In the genomic region with DNA sequence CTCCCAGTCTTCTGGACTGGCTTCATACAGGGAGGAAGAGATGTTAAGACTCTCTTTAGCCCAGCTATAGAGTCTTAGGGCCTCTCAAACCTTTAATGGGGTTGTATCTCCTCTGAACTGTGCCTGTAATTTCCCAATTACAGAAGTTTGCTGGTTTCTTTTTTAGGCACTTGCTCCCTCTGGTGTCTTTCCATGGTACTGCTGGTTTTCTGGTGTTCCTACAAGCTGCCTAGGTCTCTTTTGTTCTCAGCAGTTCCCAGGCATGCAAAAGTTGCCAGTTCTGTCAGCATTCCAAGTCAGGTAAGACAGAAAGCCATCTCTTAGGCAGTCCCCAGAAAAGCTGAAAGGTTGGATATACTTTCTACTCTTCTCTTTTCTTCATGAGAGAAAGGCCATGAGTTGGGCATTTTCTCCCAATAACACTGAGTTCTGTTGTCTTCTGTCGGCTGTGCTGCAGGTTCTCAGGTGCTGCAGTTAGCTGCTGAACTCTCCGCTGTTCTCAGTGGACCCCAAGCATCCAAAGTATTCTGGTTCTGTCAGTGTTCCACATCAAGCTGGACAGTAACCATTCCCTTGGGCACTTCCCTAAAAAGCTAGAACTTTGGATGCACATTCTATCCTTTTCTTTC, we compare ENCODE assay signal across 9 cellular contexts. TPM values are rescaled to one million over a fixed set of nuclear protein-coding genes. Genes with fewer than 3 reads are reported as not detected.
DNase-seq lines count a peak whose midpoint lies in the region; ATAC-seq and TF ChIP-seq lines count a peak whose summit lies in the region.
"Had no signal": no experiment of that assay in that cellular context is flagged by ENCODE, and none has a peak within 500 bp of the region (broad histone marks: within the 10 kb centered on the region; RNA-seq: fewer than 3 reads in every experiment).

No MANE protein-coding gene starts in this region.

- H2AFZ ChIP-seq in OCI-LY7 (ENCODE audit: low read length): no peak overlapping the region

- no TSS peak for BruUV-seq in OCI-LY7 (replicated peaks; lab: Mats Ljungman, UMichigan)

- no peak overlapping the region for H3K4me2 ChIP-seq in OCI-LY7 (ENCODE audit: low read length)

- peak; percentile 64 for ATAC-seq in HG03280 (IDR thresholded peaks at IDR 0.05; ENCODE audit: unreplicated experiment)
- ATAC-seq in HG02981 (IDR thresholded peaks at IDR 0.05; ENCODE audit: unreplicated experiment): no peak

- DNase-seq in NCI-H1092 treated with DMSO at 0.1 percent for 48 hours (lab: John Stamatoyannopoulos, UW): peak; percentile 37
- DNase-seq in NCI-H1092 (lab: John Stamatoyannopoulos, UW): no peak
- DNase-seq in OCI-LY7 (ENCODE audit: low spot score): peak; percentile 55
- DNase-seq in activated naive CD4-positive, alpha-beta T cell treated with anti-CD3 and anti-CD28 coated beads, Interleukin-2, amount 10 ng/mL, durations not matched to agents 7 days and 5 days: peak; percentile 66
- DNase-seq in immature natural killer cell: peak; percentile 21 to 32 (median 21)
- DNase-seq in stimulated activated CD4-positive, alpha-beta T cell treated with anti-CD3 and anti-CD28 coated beads, Interleukin-4, amount 100 ng/mL, for 1 hour: peak; percentile 21

- H3K4me3 ChIP-seq in OCI-LY7 (ENCODE audit: low read depth, low read length, poor library complexity, severe bottlenecking): no peak overlapping the region

- H3K9me3 ChIP-seq in OCI-LY7 (ENCODE audit: low read length): no peaks in the 10 kb centered on the region

- no peak overlapping the region for H3K27ac ChIP-seq in OCI-LY7 (ENCODE audit: low read depth, low read length, poor library complexity, severe bottlenecking)

- H3K79me2 ChIP-seq in OCI-LY7 (ENCODE audit: insufficient read depth, low read depth, low read length): no peaks in the 10 kb centered on the region

- H3K27me3 Mint-ChIP-seq in activated naive CD4-positive, alpha-beta T cell treated with anti-CD3 and anti-CD28 coated beads, Interleukin-2, amount 10 ng/mL, durations not matched to agents 7 days and 5 days: no peaks in the 10 kb centered on the region
- H3K27me3 Mint-ChIP-seq in immature natural killer cell (ENCODE audit: low read depth in 3 of 3): peaks cover 0 to 3% (median 1%) of the 10 kb centered on the region in 3 donors
- H3K27me3 Mint-ChIP-seq: brain had no signal

- peaks cover 2% of the 10 kb centered on the region for H3K36me3 Mint-ChIP-seq in activated naive CD4-positive, alpha-beta T cell treated with anti-CD3 and anti-CD28 coated beads, Interleukin-2, amount 10 ng/mL, durations not matched to agents 7 days and 5 days
- peaks cover 3 to 27% (median 23%) of the 10 kb centered on the region in 3 donors for H3K36me3 Mint-ChIP-seq in immature natural killer cell

- peaks cover 14% of the 10 kb centered on the region for H3K9me3 Mint-ChIP-seq in activated naive CD4-positive, alpha-beta T cell treated with anti-CD3 and anti-CD28 coated beads, Interleukin-2, amount 10 ng/mL, durations not matched to agents 7 days and 5 days
- H3K9me3 Mint-ChIP-seq in immature natural killer cell: peaks cover 0 to 5% (median 3%) of the 10 kb centered on the region in 6 donors

- no peaks in the 10 kb centered on the region for H3K4me1 ChIP-seq in OCI-LY7 (ENCODE audit: insufficient read depth, low read length, poor library complexity, severe bottlenecking)

- no peaks in the 10 kb centered on the region for H3K4me1 Mint-ChIP-seq in activated naive CD4-positive, alpha-beta T cell treated with anti-CD3 and anti-CD28 coated beads, Interleukin-2, amount 10 ng/mL, durations not matched to agents 7 days and 5 days
- H3K4me1 Mint-ChIP-seq in immature natural killer cell: no peaks in the 10 kb centered on the region
- H3K4me1 Mint-ChIP-seq: brain had no signal

- TF ChIP-seq CTCF in OCI-LY7 (conservative IDR thresholded peaks at IDR 0.05; ENCODE audit: low read length): peak; percentile 81

- intact Hi-C loops in OCI-LY7 (cut with micrococcal nuclease; ENCODE audit: unreplicated experiment): no loop called here

- no peak overlapping the region for H3K27ac Mint-ChIP-seq in activated naive CD4-positive, alpha-beta T cell treated with anti-CD3 and anti-CD28 coated beads, Interleukin-2, amount 10 ng/mL, durations not matched to agents 7 days and 5 days
- H3K27ac Mint-ChIP-seq in immature natural killer cell: no peak overlapping the region
- H3K27ac Mint-ChIP-seq: brain had no signal

- no peaks in the 10 kb centered on the region for H3K36me3 ChIP-seq in OCI-LY7 (ENCODE audit: insufficient read depth, low read length)

- CTCF ChIA-PET in OCI-LY7 (lab: Charles Lee; ENCODE audit: unreplicated experiment): no interaction called here
- CTCF ChIA-PET in activated naive CD4-positive, alpha-beta T cell treated with anti-CD3 and anti-CD28 coated beads, Interleukin-2, amount 10 ng/mL, durations not matched to agents 7 days and 5 days (lab: Charles Lee): interaction anchor here (0.6 to 1.5 kb wide), 8 partner anchors 11 to 747 kb away, joined by 3 to 5 read pairs (median 3); partner anchors contain the start of gene EPHB3

- H3K9me2 ChIP-seq in OCI-LY7 (ENCODE audit: insufficient read depth, low read length): no peaks in the 10 kb centered on the region

- POLR2A ChIA-PET in OCI-LY7 (lab: Charles Lee): no interaction called here

- no peak overlapping the region for H3K4me3 Mint-ChIP-seq in activated naive CD4-positive, alpha-beta T cell treated with anti-CD3 and anti-CD28 coated beads, Interleukin-2, amount 10 ng/mL, durations not matched to agents 7 days and 5 days
- no peak overlapping the region for H3K4me3 Mint-ChIP-seq in immature natural killer cell
- H3K4me3 Mint-ChIP-seq: brain had no signal

- H4K20me1 ChIP-seq in OCI-LY7 (ENCODE audit: insufficient read depth, low read length): no peaks in the 10 kb centered on the region

RNA-seq across cellular contexts. Expression of gene EHHADH, which starts 54.4 kb away (rescaled TPM):
- 0.15 TPM in 1 of 2 replicates, not detected in the other for total RNA-seq in OCI-LY7 (2014; rRNA removed; shearing (Covaris generic))
- total RNA-seq in OCI-LY7 (2022): 1.1 and 1.3 TPM in 2 replicates
- polyA plus RNA-seq in immature natural killer cell: 1 to 10 TPM in 1 of 3 donors, under 1 TPM in 1, not detected in 1; 0.22 to 1.5 TPM

RNA-seq across cellular contexts. Expression of gene MAP3K13, which starts 54.7 kb away (rescaled TPM):
- 7.6 and 10.5 TPM in 2 replicates for total RNA-seq in OCI-LY7 (2014; rRNA removed; shearing (Covaris generic))
- total RNA-seq in OCI-LY7 (2022): 15.0 and 16.7 TPM in 2 replicates
- 10 to 100 TPM; 18.0 to 29.0 (median 24.2) TPM for polyA plus RNA-seq in immature natural killer cell
